In the genomic region with DNA sequence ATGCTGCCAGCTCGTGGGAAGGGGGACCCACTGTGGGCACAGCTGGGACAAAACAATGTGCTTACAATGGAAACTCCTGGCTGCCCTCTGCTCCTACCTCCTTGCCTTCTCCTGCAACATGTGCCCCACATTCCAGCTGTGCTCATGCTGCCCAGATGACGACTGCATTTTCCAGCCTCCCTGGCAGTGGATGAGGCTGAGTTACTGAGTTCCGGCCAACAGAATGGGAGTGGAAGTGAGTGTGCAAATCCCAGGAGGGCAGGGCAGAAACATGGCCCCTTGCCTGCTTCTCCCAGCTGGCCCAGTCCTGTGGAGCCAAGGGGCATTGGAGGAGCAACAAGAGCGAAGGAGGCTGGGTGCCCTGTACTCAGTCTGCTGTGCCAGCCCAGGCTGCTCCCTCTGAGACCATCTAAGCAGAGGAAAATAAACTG, we compare ENCODE assay signal across 19 cellular contexts. TPM values are rescaled to one million over a fixed set of nuclear protein-coding genes. Genes with fewer than 3 reads are reported as not detected.
A peak's percentile ranks its signal among the peaks of the same experiment; 100 is the strongest.
DNase-seq lines count a peak whose midpoint lies in the region; ATAC-seq and TF ChIP-seq lines count a peak whose summit lies in the region.
"Had no signal": no experiment of that assay in that cellular context is flagged by ENCODE, and none has a peak within 500 bp of the region (broad histone marks: within the 10 kb centered on the region; RNA-seq: fewer than 3 reads in every experiment).

No MANE protein-coding gene starts in this region.

- ATAC-seq in stimulated activated effector memory CD8-positive, alpha-beta T cell treated with anti-CD3 and anti-CD28 coated beads, Interleukin-12 subunit alpha, Interleukin-12 subunit beta, amount 100 ng/mL, for 72 hours = peak; percentile 9
- no peak for ATAC-seq in GM21390 (IDR thresholded peaks at IDR 0.05; ENCODE audit: unreplicated experiment)
- no peak for ATAC-seq in HG02759 (IDR thresholded peaks at IDR 0.05; ENCODE audit: unreplicated experiment)

- no peaks in the 10 kb centered on the region for H3K79me2 ChIP-seq in GM23248 (ENCODE audit: insufficient read depth)
- H3K79me2 ChIP-seq in Karpas-422 (ENCODE audit: low read length) = no peaks in the 10 kb centered on the region

- H3F3A ChIP-seq in GM23248 (ENCODE audit: insufficient read depth) = no peaks in the 10 kb centered on the region

- no peak overlapping the region for H3K4me3 Mint-ChIP-seq in stimulated activated effector memory CD8-positive, alpha-beta T cell treated with anti-CD3 and anti-CD28 coated beads, Interleukin-12 subunit alpha, Interleukin-12 subunit beta, amount 100 ng/mL, for 72 hours
- H3K4me3 Mint-ChIP-seq: activated T-helper 1 cell treated with anti-CD3 and anti-CD28 coated beads, Interleukin-12 subunit alpha, Interleukin-12 subunit beta, Interleukin-2, Interleukin-4 antibody, amounts not matched to agents 30 ng/mL and 10 ng/mL and 1 ng/mL, durations not matched to agents 14 hours and 24 hours and 36 hours had no signal

- in situ Hi-C loops in GM23248 (cut with MboI) = no loop called here

- no peaks in the 10 kb centered on the region for H3K36me3 ChIP-seq in GM23248 (ENCODE audit: low read depth)
- no peaks in the 10 kb centered on the region for H3K36me3 ChIP-seq in Karpas-422 (ENCODE audit: insufficient read depth, low read length)
- H3K36me3 ChIP-seq: BE2C, brain microvascular endothelial cell, neutrophil had no signal

- no peaks in the 10 kb centered on the region for H3K36me3 Mint-ChIP-seq in stimulated activated effector memory CD8-positive, alpha-beta T cell treated with anti-CD3 and anti-CD28 coated beads, Interleukin-12 subunit alpha, Interleukin-12 subunit beta, amount 100 ng/mL, for 72 hours

- H3K4me2 ChIP-seq in GM23248 (ENCODE audit: unreplicated experiment) = no peak overlapping the region
- H3K4me2 ChIP-seq in Karpas-422 (ENCODE audit: low read depth, low read length, poor library complexity, severe bottlenecking) = no peak overlapping the region

- DNase-seq in GM23248 (peak; percentile 85), coronary artery (ENCODE audit: low spot score) (peak; percentile 84), hepatic stellate cell (ENCODE audit: low spot score) (peak; percentile 32), Karpas-422 (no peak), anterior cingulate cortex (lab: John Stamatoyannopoulos, UW) (no peak)
- no peak for DNase-seq in stimulated activated effector memory CD8-positive, alpha-beta T cell treated with anti-CD3 and anti-CD28 coated beads, Interleukin-12 subunit alpha, Interleukin-12 subunit beta, amount 100 ng/mL, for 72 hours (ENCODE audit: low spot score in 2 of 2)
- DNase-seq: activated CD4-positive, alpha-beta T cell treated with anti-CD3 and anti-CD28 coated beads for 48 hours; BE2C; brain microvascular endothelial cell; DMS153; mesendoderm; NCI-H1048; NCI-H446; SW 1271 had no signal

- H4K20me1 ChIP-seq in GM23248 (ENCODE audit: insufficient read depth) (no peaks in the 10 kb centered on the region), Karpas-422 (ENCODE audit: insufficient read depth, low read depth, low read length) (no peaks in the 10 kb centered on the region)

- H3K9me3 ChIP-seq in GM23248 (ENCODE audit: low read depth) = no peaks in the 10 kb centered on the region
- no peaks in the 10 kb centered on the region for H3K9me3 ChIP-seq in Karpas-422 (ENCODE audit: low read length)
- H3K9me3 ChIP-seq: BE2C, neutrophil had no signal

- H3K4me3 ChIP-seq in GM23248 = no peak overlapping the region
- no peak overlapping the region for H3K4me3 ChIP-seq in coronary artery
- no peak overlapping the region for H3K4me3 ChIP-seq in Karpas-422 (ENCODE audit: low read length)

- no peak for TF ChIP-seq CTCF in coronary artery (IDR thresholded peaks at IDR 0.05)

- H3K4me1 ChIP-seq in GM23248 (ENCODE audit: insufficient read depth) = peaks cover 3% of the 10 kb centered on the region; the same call in 1 of the 2 replicates
- no peaks in the 10 kb centered on the region for H3K4me1 ChIP-seq in Karpas-422 (ENCODE audit: low read length)
- H3K4me1 ChIP-seq: BE2C had no signal

- no peaks in the 10 kb centered on the region for H3K9me3 Mint-ChIP-seq in stimulated activated effector memory CD8-positive, alpha-beta T cell treated with anti-CD3 and anti-CD28 coated beads, Interleukin-12 subunit alpha, Interleukin-12 subunit beta, amount 100 ng/mL, for 72 hours
- H3K9me3 Mint-ChIP-seq: activated T-helper 1 cell treated with anti-CD3 and anti-CD28 coated beads, Interleukin-12 subunit alpha, Interleukin-12 subunit beta, Interleukin-2, Interleukin-4 antibody, amounts not matched to agents 30 ng/mL and 10 ng/mL and 1 ng/mL, durations not matched to agents 14 hours and 24 hours and 36 hours had no signal

- 3 to 13% methylated on average over 4 of the region's 4 CpGs for WGBS in GM23248 (ENCODE audit: low coverage in 1 of 2, low lambda C conversion rate in 2 of 2, missing lambda C conversion rate in 2 of 2), 2 experiments

- H2AFZ ChIP-seq in GM23248 (no peak overlapping the region), Karpas-422 (ENCODE audit: low read length) (no peak overlapping the region)

- H3K9me2 ChIP-seq in GM23248 (ENCODE audit: insufficient read depth) (no peaks in the 10 kb centered on the region), Karpas-422 (replicated peaks; ENCODE audit: insufficient read depth, low read length) (no peaks in the 10 kb centered on the region)

- H3K27ac Mint-ChIP-seq in stimulated activated effector memory CD8-positive, alpha-beta T cell treated with anti-CD3 and anti-CD28 coated beads, Interleukin-12 subunit alpha, Interleukin-12 subunit beta, amount 100 ng/mL, for 72 hours = no peak overlapping the region
- H3K27ac Mint-ChIP-seq: activated T-helper 1 cell treated with anti-CD3 and anti-CD28 coated beads, Interleukin-12 subunit alpha, Interleukin-12 subunit beta, Interleukin-2, Interleukin-4 antibody, amounts not matched to agents 30 ng/mL and 10 ng/mL and 1 ng/mL, durations not matched to agents 14 hours and 24 hours and 36 hours had no signal

- H3K4me1 Mint-ChIP-seq in stimulated activated effector memory CD8-positive, alpha-beta T cell treated with anti-CD3 and anti-CD28 coated beads, Interleukin-12 subunit alpha, Interleukin-12 subunit beta, amount 100 ng/mL, for 72 hours = no peaks in the 10 kb centered on the region

- H3K27me3 ChIP-seq in GM23248 (replicated peaks; ENCODE audit: insufficient read depth) (peaks cover 11% of the 10 kb centered on the region; the same call in 1 of the 2 replicates), Karpas-422 (ENCODE audit: low read length) (no peaks in the 10 kb centered on the region)
- H3K27me3 ChIP-seq: BE2C had no signal

- H3K9ac ChIP-seq in GM23248 (no peak overlapping the region), Karpas-422 (ENCODE audit: low read length) (no peak overlapping the region)

- H3K27ac ChIP-seq in GM23248 (no peak overlapping the region), coronary artery (peak overlapping the region; percentile 37 to 50), Karpas-422 (ENCODE audit: low read length) (no peak overlapping the region)
- H3K27ac ChIP-seq: brain microvascular endothelial cell, neutrophil had no signal

RNA-seq across cellular contexts. Expression of a gene that starts 17.1 kb away (rescaled TPM):
- 0.13 and 0.54 TPM in 2 replicates for total RNA-seq in GM23248 (2014; rRNA removed; shearing (Covaris generic))
- 0.14 TPM in 1 of 2 replicates, not detected in the other for polyA plus RNA-seq in GM23248 (2016; fragmentation: Nextera tagmentation; extraction: Ambion mirVana)
- total RNA-seq in Karpas-422 (2014; rRNA removed; shearing (Covaris generic); ENCODE audit: low replicate concordance) = not detected in 2 replicates

RNA-seq across cellular contexts. Expression of a gene that starts 54.6 kb away (rescaled TPM):
- total RNA-seq in GM23248 (2014; rRNA removed; shearing (Covaris generic)) = not detected in 2 replicates
- not detected in 2 replicates for polyA plus RNA-seq in GM23248 (2016; fragmentation: Nextera tagmentation; extraction: Ambion mirVana)
- total RNA-seq in Karpas-422 (2014; rRNA removed; shearing (Covaris generic); ENCODE audit: low replicate concordance) = not detected in 2 replicates
- total RNA-seq: activated T-helper 1 cell treated with anti-CD3 and anti-CD28 coated beads, Interleukin-12 subunit alpha, Interleukin-12 subunit beta, Interleukin-2, Interleukin-4 antibody, amounts not matched to agents 30 ng/mL and 10 ng/mL and 1 ng/mL, durations not matched to agents 14 hours and 24 hours and 36 hours; OCI-LY7 had no signal

Comparison
In these comparisons a context has a peak if more than half of its experiments do, and no peak if none do; other contexts are left out.
1. DNase-seq: peak in GM23248 (single experiment), coronary artery (single experiment) and hepatic stellate cell (single experiment); none in stimulated activated effector memory CD8-positive, alpha-beta T cell treated with anti-CD3 and anti-CD28 coated beads, Interleukin-12 subunit alpha, Interleukin-12 subunit beta, amount 100 ng/mL, for 72 hours (0 of 2), Karpas-422 (single experiment) and anterior cingulate cortex (0 of 58).
2. H3K27ac ChIP-seq: peak in coronary artery (2 of 2); none in GM23248 (single experiment) and Karpas-422 (single experiment).